Comparison of ENCODE assay signal across 1 cellular context in the genomic region with DNA sequence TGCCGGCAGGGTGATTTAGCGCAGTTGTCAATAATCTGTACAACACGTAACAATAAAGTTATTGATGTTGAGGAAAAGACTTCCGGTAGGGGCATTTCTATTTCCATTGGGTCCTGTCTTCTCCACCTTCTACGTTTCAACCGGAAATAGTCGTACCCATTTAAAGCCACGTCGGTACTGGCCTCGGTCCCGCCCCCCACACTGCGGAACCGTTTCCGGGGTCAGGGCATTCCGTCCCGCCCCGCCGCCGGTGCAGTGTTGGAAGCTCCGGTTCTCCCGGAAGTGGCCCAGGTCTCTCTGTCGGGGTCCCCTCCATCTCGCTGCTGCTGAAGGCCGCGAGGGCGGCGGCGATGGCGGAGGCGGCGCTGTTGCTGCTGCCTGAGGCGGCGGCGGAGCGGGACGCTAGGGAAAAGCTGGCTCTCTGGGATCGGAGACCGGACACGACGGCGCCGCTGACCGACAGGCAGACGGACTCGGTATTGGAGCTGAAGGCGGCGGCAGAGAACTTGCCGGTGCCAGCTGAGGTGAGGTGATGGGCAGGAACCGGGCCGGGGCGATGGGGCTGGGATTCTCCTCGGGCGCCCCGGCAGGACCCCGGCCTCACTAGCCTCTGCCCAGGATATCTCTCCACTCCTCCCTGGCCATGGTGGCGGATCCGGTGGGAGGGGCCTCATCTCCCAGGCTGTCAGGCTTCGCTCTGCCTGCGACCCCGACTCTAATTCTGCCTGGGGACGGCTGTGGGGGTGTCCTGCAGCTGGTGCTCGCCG.
TF ChIP-seq lines count a peak whose summit lies in the region.

A gene with protein sequence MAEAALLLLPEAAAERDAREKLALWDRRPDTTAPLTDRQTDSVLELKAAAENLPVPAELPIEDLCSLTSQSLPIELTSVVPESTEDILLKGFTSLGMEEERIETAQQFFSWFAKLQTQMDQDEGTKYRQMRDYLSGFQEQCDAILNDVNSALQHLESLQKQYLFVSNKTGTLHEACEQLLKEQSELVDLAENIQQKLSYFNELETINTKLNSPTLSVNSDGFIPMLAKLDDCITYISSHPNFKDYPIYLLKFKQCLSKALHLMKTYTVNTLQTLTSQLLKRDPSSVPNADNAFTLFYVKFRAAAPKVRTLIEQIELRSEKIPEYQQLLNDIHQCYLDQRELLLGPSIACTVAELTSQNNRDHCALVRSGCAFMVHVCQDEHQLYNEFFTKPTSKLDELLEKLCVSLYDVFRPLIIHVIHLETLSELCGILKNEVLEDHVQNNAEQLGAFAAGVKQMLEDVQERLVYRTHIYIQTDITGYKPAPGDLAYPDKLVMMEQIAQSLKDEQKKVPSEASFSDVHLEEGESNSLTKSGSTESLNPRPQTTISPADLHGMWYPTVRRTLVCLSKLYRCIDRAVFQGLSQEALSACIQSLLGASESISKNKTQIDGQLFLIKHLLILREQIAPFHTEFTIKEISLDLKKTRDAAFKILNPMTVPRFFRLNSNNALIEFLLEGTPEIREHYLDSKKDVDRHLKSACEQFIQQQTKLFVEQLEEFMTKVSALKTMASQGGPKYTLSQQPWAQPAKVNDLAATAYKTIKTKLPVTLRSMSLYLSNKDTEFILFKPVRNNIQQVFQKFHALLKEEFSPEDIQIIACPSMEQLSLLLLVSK (plus strand): TSS at position 253 of the 767 bp plus-strand sequence. CDS start 98 bp downstream, at position 351.

TF ChIP-seq in GM12878, 131 proteins besides CTCF, POLR2A, EP300 and RAD21 (continued from another document):
- TF ChIP-seq, protein P1, sequence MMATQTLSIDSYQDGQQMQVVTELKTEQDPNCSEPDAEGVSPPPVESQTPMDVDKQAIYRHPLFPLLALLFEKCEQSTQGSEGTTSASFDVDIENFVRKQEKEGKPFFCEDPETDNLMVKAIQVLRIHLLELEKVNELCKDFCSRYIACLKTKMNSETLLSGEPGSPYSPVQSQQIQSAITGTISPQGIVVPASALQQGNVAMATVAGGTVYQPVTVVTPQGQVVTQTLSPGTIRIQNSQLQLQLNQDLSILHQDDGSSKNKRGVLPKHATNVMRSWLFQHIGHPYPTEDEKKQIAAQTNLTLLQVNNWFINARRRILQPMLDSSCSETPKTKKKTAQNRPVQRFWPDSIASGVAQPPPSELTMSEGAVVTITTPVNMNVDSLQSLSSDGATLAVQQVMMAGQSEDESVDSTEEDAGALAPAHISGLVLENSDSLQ (IDR thresholded peaks at IDR 0.05) = peak; percentile 79
- TF ChIP-seq, protein P2, sequence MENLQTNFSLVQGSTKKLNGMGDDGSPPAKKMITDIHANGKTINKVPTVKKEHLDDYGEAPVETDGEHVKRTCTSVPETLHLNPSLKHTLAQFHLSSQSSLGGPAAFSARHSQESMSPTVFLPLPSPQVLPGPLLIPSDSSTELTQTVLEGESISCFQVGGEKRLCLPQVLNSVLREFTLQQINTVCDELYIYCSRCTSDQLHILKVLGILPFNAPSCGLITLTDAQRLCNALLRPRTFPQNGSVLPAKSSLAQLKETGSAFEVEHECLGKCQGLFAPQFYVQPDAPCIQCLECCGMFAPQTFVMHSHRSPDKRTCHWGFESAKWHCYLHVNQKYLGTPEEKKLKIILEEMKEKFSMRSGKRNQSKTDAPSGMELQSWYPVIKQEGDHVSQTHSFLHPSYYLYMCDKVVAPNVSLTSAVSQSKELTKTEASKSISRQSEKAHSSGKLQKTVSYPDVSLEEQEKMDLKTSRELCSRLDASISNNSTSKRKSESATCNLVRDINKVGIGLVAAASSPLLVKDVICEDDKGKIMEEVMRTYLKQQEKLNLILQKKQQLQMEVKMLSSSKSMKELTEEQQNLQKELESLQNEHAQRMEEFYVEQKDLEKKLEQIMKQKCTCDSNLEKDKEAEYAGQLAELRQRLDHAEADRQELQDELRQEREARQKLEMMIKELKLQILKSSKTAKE (IDR thresholded peaks at IDR 0.05; ENCODE audit: low read depth, poor library complexity, severe bottlenecking) = peak; percentile 56
- no peak for TF ChIP-seq NRF1 (conservative IDR thresholded peaks at IDR 0.05; ENCODE audit: low read depth, low read length)
- TF ChIP-seq, protein P3, sequence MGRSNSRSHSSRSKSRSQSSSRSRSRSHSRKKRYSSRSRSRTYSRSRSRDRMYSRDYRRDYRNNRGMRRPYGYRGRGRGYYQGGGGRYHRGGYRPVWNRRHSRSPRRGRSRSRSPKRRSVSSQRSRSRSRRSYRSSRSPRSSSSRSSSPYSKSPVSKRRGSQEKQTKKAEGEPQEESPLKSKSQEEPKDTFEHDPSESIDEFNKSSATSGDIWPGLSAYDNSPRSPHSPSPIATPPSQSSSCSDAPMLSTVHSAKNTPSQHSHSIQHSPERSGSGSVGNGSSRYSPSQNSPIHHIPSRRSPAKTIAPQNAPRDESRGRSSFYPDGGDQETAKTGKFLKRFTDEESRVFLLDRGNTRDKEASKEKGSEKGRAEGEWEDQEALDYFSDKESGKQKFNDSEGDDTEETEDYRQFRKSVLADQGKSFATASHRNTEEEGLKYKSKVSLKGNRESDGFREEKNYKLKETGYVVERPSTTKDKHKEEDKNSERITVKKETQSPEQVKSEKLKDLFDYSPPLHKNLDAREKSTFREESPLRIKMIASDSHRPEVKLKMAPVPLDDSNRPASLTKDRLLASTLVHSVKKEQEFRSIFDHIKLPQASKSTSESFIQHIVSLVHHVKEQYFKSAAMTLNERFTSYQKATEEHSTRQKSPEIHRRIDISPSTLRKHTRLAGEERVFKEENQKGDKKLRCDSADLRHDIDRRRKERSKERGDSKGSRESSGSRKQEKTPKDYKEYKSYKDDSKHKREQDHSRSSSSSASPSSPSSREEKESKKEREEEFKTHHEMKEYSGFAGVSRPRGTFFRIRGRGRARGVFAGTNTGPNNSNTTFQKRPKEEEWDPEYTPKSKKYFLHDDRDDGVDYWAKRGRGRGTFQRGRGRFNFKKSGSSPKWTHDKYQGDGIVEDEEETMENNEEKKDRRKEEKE (IDR thresholded peaks at IDR 0.05) = no peak
- TF ChIP-seq MTA2 (IDR thresholded peaks at IDR 0.05; ENCODE audit: low read depth) = peak; percentile 90
- TF ChIP-seq ZZZ3 (IDR thresholded peaks at IDR 0.05; ENCODE audit: control insufficient read depth, insufficient read length, low read depth) = no peak
- no peak for TF ChIP-seq SMARCA5 (IDR thresholded peaks at IDR 0.05)
- TF ChIP-seq, protein P4, sequence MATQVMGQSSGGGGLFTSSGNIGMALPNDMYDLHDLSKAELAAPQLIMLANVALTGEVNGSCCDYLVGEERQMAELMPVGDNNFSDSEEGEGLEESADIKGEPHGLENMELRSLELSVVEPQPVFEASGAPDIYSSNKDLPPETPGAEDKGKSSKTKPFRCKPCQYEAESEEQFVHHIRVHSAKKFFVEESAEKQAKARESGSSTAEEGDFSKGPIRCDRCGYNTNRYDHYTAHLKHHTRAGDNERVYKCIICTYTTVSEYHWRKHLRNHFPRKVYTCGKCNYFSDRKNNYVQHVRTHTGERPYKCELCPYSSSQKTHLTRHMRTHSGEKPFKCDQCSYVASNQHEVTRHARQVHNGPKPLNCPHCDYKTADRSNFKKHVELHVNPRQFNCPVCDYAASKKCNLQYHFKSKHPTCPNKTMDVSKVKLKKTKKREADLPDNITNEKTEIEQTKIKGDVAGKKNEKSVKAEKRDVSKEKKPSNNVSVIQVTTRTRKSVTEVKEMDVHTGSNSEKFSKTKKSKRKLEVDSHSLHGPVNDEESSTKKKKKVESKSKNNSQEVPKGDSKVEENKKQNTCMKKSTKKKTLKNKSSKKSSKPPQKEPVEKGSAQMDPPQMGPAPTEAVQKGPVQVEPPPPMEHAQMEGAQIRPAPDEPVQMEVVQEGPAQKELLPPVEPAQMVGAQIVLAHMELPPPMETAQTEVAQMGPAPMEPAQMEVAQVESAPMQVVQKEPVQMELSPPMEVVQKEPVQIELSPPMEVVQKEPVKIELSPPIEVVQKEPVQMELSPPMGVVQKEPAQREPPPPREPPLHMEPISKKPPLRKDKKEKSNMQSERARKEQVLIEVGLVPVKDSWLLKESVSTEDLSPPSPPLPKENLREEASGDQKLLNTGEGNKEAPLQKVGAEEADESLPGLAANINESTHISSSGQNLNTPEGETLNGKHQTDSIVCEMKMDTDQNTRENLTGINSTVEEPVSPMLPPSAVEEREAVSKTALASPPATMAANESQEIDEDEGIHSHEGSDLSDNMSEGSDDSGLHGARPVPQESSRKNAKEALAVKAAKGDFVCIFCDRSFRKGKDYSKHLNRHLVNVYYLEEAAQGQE (IDR thresholded peaks at IDR 0.05; ENCODE audit: low read depth, low read length) = no peak
- no peak; the same call in 1 of the 2 replicates for TF ChIP-seq RCOR1 (conservative IDR thresholded peaks at IDR 0.05; ENCODE audit: low read depth, low read length)
- TF ChIP-seq HDGF (IDR thresholded peaks at IDR 0.05) = no peak; the same call in 1 of the 2 replicates
- TF ChIP-seq, protein P5, sequence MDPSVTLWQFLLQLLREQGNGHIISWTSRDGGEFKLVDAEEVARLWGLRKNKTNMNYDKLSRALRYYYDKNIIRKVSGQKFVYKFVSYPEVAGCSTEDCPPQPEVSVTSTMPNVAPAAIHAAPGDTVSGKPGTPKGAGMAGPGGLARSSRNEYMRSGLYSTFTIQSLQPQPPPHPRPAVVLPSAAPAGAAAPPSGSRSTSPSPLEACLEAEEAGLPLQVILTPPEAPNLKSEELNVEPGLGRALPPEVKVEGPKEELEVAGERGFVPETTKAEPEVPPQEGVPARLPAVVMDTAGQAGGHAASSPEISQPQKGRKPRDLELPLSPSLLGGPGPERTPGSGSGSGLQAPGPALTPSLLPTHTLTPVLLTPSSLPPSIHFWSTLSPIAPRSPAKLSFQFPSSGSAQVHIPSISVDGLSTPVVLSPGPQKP (IDR thresholded peaks at IDR 0.05; ENCODE audit: low read depth, low read length) = peak; percentile 98
- peak; percentile 86 for TF ChIP-seq SIN3A (IDR thresholded peaks at IDR 0.05; ENCODE audit: low read depth, low read length)
- TF ChIP-seq SREBF1 (IDR thresholded peaks at IDR 0.05; ENCODE audit: low read length) = peak; percentile 85
- TF ChIP-seq, protein P6, sequence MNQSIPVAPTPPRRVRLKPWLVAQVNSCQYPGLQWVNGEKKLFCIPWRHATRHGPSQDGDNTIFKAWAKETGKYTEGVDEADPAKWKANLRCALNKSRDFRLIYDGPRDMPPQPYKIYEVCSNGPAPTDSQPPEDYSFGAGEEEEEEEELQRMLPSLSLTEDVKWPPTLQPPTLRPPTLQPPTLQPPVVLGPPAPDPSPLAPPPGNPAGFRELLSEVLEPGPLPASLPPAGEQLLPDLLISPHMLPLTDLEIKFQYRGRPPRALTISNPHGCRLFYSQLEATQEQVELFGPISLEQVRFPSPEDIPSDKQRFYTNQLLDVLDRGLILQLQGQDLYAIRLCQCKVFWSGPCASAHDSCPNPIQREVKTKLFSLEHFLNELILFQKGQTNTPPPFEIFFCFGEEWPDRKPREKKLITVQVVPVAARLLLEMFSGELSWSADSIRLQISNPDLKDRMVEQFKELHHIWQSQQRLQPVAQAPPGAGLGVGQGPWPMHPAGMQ (IDR thresholded peaks at IDR 0.05; ENCODE audit: borderline replicate concordance) = no peak
- TF ChIP-seq IRF4 (IDR thresholded peaks at IDR 0.05; ENCODE audit: low read depth, low read length) = peak; percentile 57; the same call in 1 of the 2 replicates
- no peak for TF ChIP-seq EZH2 (IDR thresholded peaks at IDR 0.05; ENCODE audit: borderline replicate concordance, control insufficient read depth, low read depth, low read length)
- no peak for TF ChIP-seq MEF2A (IDR thresholded peaks at IDR 0.05; ENCODE audit: insufficient read depth, low read depth, low read length)
- peak; percentile 39 for TF ChIP-seq SP1 (IDR thresholded peaks at IDR 0.05; ENCODE audit: low read depth, low read length)
- TF ChIP-seq, protein P7, sequence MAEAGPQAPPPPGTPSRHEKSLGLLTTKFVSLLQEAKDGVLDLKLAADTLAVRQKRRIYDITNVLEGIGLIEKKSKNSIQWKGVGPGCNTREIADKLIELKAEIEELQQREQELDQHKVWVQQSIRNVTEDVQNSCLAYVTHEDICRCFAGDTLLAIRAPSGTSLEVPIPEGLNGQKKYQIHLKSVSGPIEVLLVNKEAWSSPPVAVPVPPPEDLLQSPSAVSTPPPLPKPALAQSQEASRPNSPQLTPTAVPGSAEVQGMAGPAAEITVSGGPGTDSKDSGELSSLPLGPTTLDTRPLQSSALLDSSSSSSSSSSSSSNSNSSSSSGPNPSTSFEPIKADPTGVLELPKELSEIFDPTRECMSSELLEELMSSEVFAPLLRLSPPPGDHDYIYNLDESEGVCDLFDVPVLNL (IDR thresholded peaks at IDR 0.05; ENCODE audit: low read depth, low read length) = no peak
- peak; percentile 14; the same call in 1 of the 2 replicates for TF ChIP-seq JUNB (IDR thresholded peaks at IDR 0.05)
- no peak for TF ChIP-seq RBBP5 (conservative IDR thresholded peaks at IDR 0.05)
- no peak for TF ChIP-seq TCF3 (IDR thresholded peaks at IDR 0.05; ENCODE audit: borderline replicate concordance, insufficient read depth, low read depth, low read length)
- TF ChIP-seq, protein P8, sequence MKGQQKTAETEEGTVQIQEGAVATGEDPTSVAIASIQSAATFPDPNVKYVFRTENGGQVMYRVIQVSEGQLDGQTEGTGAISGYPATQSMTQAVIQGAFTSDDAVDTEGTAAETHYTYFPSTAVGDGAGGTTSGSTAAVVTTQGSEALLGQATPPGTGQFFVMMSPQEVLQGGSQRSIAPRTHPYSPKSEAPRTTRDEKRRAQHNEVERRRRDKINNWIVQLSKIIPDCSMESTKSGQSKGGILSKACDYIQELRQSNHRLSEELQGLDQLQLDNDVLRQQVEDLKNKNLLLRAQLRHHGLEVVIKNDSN (IDR thresholded peaks at IDR 0.05; ENCODE audit: borderline replicate concordance, extremely low read length, insufficient read depth, low read depth, low read length) = no peak
- TF ChIP-seq MEF2B (IDR thresholded peaks at IDR 0.05; ENCODE audit: partially characterized antibody, poor library complexity, severe bottlenecking) = no peak
- TF ChIP-seq RUNX3 (IDR thresholded peaks at IDR 0.05; ENCODE audit: low read length) = peak; percentile 48; the same call in 1 of the 2 replicates
- peak; percentile 99 for TF ChIP-seq NR2C1 (IDR thresholded peaks at IDR 0.05)
